10 cellular contexts compared by ENCODE assay signal in genomic region chr7:106329971-106330733, GRCh38. TPM values are rescaled to one million over a fixed set of nuclear protein-coding genes. Genes with fewer than 3 reads are reported as not detected.
DNase-seq lines count a peak whose midpoint lies in the region; ATAC-seq and TF ChIP-seq lines count a peak whose summit lies in the region.
"Had no signal": no experiment of that assay in that cellular context is flagged by ENCODE, and none has a peak within 500 bp of the region (broad histone marks: within the 10 kb centered on the region; RNA-seq: fewer than 3 reads in every experiment).

No MANE protein-coding gene starts in this region.

- no peaks in the 10 kb centered on the region for H3K36me3 ChIP-seq in brain microvascular endothelial cell (replicated peaks)
- no peaks in the 10 kb centered on the region for H3K36me3 ChIP-seq in mucosa of descending colon (ENCODE audit: low read depth)

- H3K27ac Mint-ChIP-seq in mesothelial cell of epicardium = peak overlapping the region; percentile 6

- peaks cover 5% of the 10 kb centered on the region for H3K4me1 Mint-ChIP-seq in mesothelial cell of epicardium

- no peak overlapping the region for H3K4me3 Mint-ChIP-seq in mesothelial cell of epicardium

- no peak for TF ChIP-seq CTCF in brain microvascular endothelial cell (IDR thresholded peaks at IDR 0.05; ENCODE audit: low read depth, low read length, missing control alignments)
- no peak for TF ChIP-seq CTCF in mesothelial cell of epicardium (IDR thresholded peaks at IDR 0.05; ENCODE audit: unreplicated experiment)
- TF ChIP-seq CTCF in mucosa of descending colon (IDR thresholded peaks at IDR 0.05) = no peak

- intact Hi-C loops in mucosa of descending colon (cut with DNase I, micrococcal nuclease) = no loop called here

- DNase-seq in AG20443 (ENCODE audit: low spot score) = peak; percentile 42
- peak; percentile 45 for DNase-seq in GM04504 (ENCODE audit: low read depth)
- peak; percentile 65 for DNase-seq in brain microvascular endothelial cell
- no peak for DNase-seq in mesothelial cell of epicardium (ENCODE audit: low spot score in 2 of 2, unreplicated experiment in 2 of 2)
- DNase-seq in mucosa of descending colon = no peak
- DNase-seq: effector CD8-positive, alpha-beta T cell; NCI-H774 had no signal

- no peaks in the 10 kb centered on the region for H3K27me3 ChIP-seq in brain microvascular endothelial cell (replicated peaks)

- H3K4me3 ChIP-seq in brain microvascular endothelial cell (ENCODE audit: low read depth, low read length) (no peak overlapping the region), mucosa of descending colon (no peak overlapping the region)

- H3K27ac ChIP-seq in brain microvascular endothelial cell = peak overlapping the region; percentile 55
- H3K27ac ChIP-seq: parathyroid adenoma had no signal

- ATAC-seq in HG02759 (IDR thresholded peaks at IDR 0.05; ENCODE audit: unreplicated experiment) (no peak), mucosa of descending colon (no peak), GM21576 (IDR thresholded peaks at IDR 0.05; ENCODE audit: unreplicated experiment) (no peak)

- in situ Hi-C loops in brain microvascular endothelial cell (cut with HindIII; ENCODE audit: low pct_ligation_motif_present, low sequenced_read_pairs) = no loop called here

- H3K27me3 Mint-ChIP-seq in mesothelial cell of epicardium (ENCODE audit: low read depth) = no peaks in the 10 kb centered on the region

- H3K9me3 ChIP-seq in mucosa of descending colon = no peaks in the 10 kb centered on the region

- H3K4me1 ChIP-seq in mucosa of descending colon (ENCODE audit: low read depth) = no peaks in the 10 kb centered on the region
- H3K4me1 ChIP-seq: parathyroid adenoma had no signal

- H3K36me3 Mint-ChIP-seq in mesothelial cell of epicardium = no peaks in the 10 kb centered on the region

- peaks cover 2% of the 10 kb centered on the region for H3K9me3 Mint-ChIP-seq in mesothelial cell of epicardium

RNA-seq across cellular contexts. Expression of gene NAMPT, which starts 45.4 kb away (rescaled TPM):
- total RNA-seq in mesothelial cell of epicardium (48.5 to 53.9 TPM (median 52.0 TPM) in 3 replicates), mucosa of descending colon (100 to 1,000 TPM; 102 to 206 (median 118) TPM)

Comparison
In these comparisons a context has a peak if more than half of its experiments do, and no peak if none do; other contexts are left out.
1. DNase-seq: peak in AG20443 (single experiment), GM04504 (single experiment) and brain microvascular endothelial cell (single experiment); none in mesothelial cell of epicardium (0 of 2) and mucosa of descending colon (0 of 3).